ENCODE assay signal across 23 cellular contexts in genomic region chr12:13404631-13405473, GRCh38.
DNase-seq lines count a peak whose midpoint lies in the region; ATAC-seq, FAIRE-seq and TF ChIP-seq lines count a peak whose summit lies in the region.
"Had no signal": no experiment of that assay in that cellular context is flagged by ENCODE, and none has a peak within 500 bp of the region (broad histone marks: within the 10 kb centered on the region; RNA-seq: fewer than 3 reads in every experiment).

No MANE protein-coding gene starts in this region.

- H2AFZ ChIP-seq in OCI-LY1 (ENCODE audit: low read length): no peak overlapping the region

- H3K4me3 ChIP-seq in OCI-LY1 (ENCODE audit: low read depth, low read length, poor library complexity, severe bottlenecking) (no peak overlapping the region), pancreas (no peak overlapping the region)
- H3K4me3 ChIP-seq: gastrocnemius medialis, SJCRH30, skin epidermis had no signal

- FAIRE-seq in pancreas (lab: Jason Lieb, UNC) (no peak), GM12891 (lab: Jason Lieb, UNC) (no peak)

- 30 to 45% methylated on average over 13 of the region's 13 CpGs for WGBS in pancreas, 2 donors

- H3K36me3 ChIP-seq in OCI-LY1 (ENCODE audit: insufficient read depth, low read length): no peaks in the 10 kb centered on the region
- H3K36me3 ChIP-seq in pancreas: no peaks in the 10 kb centered on the region
- H3K36me3 ChIP-seq: gastrocnemius medialis, SJCRH30 had no signal

- no peaks in the 10 kb centered on the region for H3K79me2 ChIP-seq in OCI-LY1 (ENCODE audit: insufficient read depth, low read length)

- no peak for TF ChIP-seq POLR2A in GM12891 (IDR thresholded peaks at IDR 0.05; ENCODE audit: low read depth, low read length)

- H3K4me2 ChIP-seq in OCI-LY1 (ENCODE audit: low read length): peak overlapping the region; percentile 22; the same call in 1 of the 2 replicates

- no peaks in the 10 kb centered on the region for H3F3A ChIP-seq in OCI-LY1 (ENCODE audit: insufficient read depth, low read length)

- H3K9ac ChIP-seq in OCI-LY1 (ENCODE audit: low read length): no peak overlapping the region

- H4K20me1 ChIP-seq in OCI-LY1 (ENCODE audit: insufficient read depth, low read length): no peaks in the 10 kb centered on the region

- H3K27me3 ChIP-seq in OCI-LY1 (ENCODE audit: insufficient read depth, low read length) (no peaks in the 10 kb centered on the region), pancreas (no peaks in the 10 kb centered on the region)
- H3K27me3 ChIP-seq: gastrocnemius medialis, SJCRH30 had no signal

- in situ Hi-C loops in ACHN (cut with HindIII; ENCODE audit: low pct_ligation_motif_present, low pct_unique_long_range_greater_than_20kb, low sequenced_read_pairs): no loop called here

- H3K9me3 ChIP-seq in OCI-LY1 (ENCODE audit: low read length): no peaks in the 10 kb centered on the region
- H3K9me3 ChIP-seq in pancreas: no peaks in the 10 kb centered on the region
- H3K9me3 ChIP-seq: gastrocnemius medialis, SJCRH30 had no signal

- TF ChIP-seq CTCF in OCI-LY1 (IDR thresholded peaks at IDR 0.05; ENCODE audit: low read length) (no peak), pancreas (IDR thresholded peaks at IDR 0.05) (no peak)

- DNase-seq in ACHN: peak; percentile 22
- DNase-seq in kidney tubule cell (ENCODE audit: low spot score): peak; percentile 30
- no peak for DNase-seq in pancreas
- DNase-seq in GM12891 (ENCODE audit: insufficient read length, low spot score): no peak
- DNase-seq in NK-92 (lab: John Stamatoyannopoulos, UW; ENCODE audit: unreplicated experiment): no peak
- DNase-seq in NCI-H345 treated with DMSO at 0.1 percent for 48 hours (lab: John Stamatoyannopoulos, UW; ENCODE audit: unreplicated experiment): no peak
- DNase-seq: activated CD4-positive, alpha-beta T cell treated with anti-CD3 and anti-CD28 coated beads for 48 hours; activated CD8-positive, alpha-beta memory T cell treated with anti-CD3 and anti-CD28 coated beads, Interleukin-2, amount 10 ng/mL, durations not matched to agents 7 days and 5 days; activated naive CD8-positive, alpha-beta T cell treated with anti-CD3 and anti-CD28 coated beads, Interleukin-2, amount 50 U/mL, for 24 hours; CD4-positive, CD25-positive, alpha-beta regulatory T cell; DMS153; erythroblast; gastrocnemius medialis; Karpas-422; left ventricle myocardium superior; NCI-H1092 treated with DMSO at 0.1 percent for 48 hours; NCI-H2107; occipital lobe; stimulated activated CD4-positive, alpha-beta T cell treated with anti-CD3 and anti-CD28 coated beads, Interleukin-4, amount 100 ng/mL, for 1 hour had no signal

- intact Hi-C loops in pancreas (cut with DNase I): no loop called here

- H3K27ac ChIP-seq in OCI-LY1 (ENCODE audit: low read depth, low read length, poor library complexity, severe bottlenecking) (no peak overlapping the region), pancreas (no peak overlapping the region)
- H3K27ac ChIP-seq: gastrocnemius medialis, SJCRH30, skin epidermis had no signal

- peak in 3 of 4 donors; percentile 39 to 55 (median 44) for ATAC-seq in pancreas
- no peak for ATAC-seq in GM18517 (IDR thresholded peaks at IDR 0.05; ENCODE audit: unreplicated experiment)
- ATAC-seq: activated CD8-positive, alpha-beta memory T cell treated with anti-CD3 and anti-CD28 coated beads, Interleukin-2, amount 10 ng/mL, durations not matched to agents 7 days and 5 days; activated naive CD8-positive, alpha-beta T cell treated with anti-CD3 and anti-CD28 coated beads, Interleukin-2, amount 50 U/mL, for 24 hours; gastrocnemius medialis; left ventricle myocardium superior had no signal

- H3K9me2 ChIP-seq in OCI-LY1 (ENCODE audit: low read depth, low read length): no peaks in the 10 kb centered on the region

- H3K4me1 ChIP-seq in OCI-LY1 (ENCODE audit: insufficient read depth, low read length, severe bottlenecking) (peaks cover 23% of the 10 kb centered on the region), pancreas (no peaks in the 10 kb centered on the region)
- H3K4me1 ChIP-seq: gastrocnemius medialis, SJCRH30 had no signal

TF ChIP-seq in GM12891, 5 proteins besides CTCF, POLR2A, EP300 and RAD21:
- no peak for TF ChIP-seq PAX5 (IDR thresholded peaks at IDR 0.05; ENCODE audit: insufficient read depth, low read length, severe bottlenecking)
- TF ChIP-seq SPI1 (IDR thresholded peaks at IDR 0.05; ENCODE audit: low read depth, low read length): no peak

Comparison
In these comparisons a context has a peak if more than half of its experiments do, and no peak if none do; other contexts are left out.
1. DNase-seq: peak in ACHN (single experiment) and kidney tubule cell (single experiment); none in pancreas (0 of 6), GM12891 (single experiment), NK-92 (single experiment) and NCI-H345 treated with DMSO at 0.1 percent for 48 hours (single experiment).